ENCODE assay signal across 8 cellular contexts in the genomic region with DNA sequence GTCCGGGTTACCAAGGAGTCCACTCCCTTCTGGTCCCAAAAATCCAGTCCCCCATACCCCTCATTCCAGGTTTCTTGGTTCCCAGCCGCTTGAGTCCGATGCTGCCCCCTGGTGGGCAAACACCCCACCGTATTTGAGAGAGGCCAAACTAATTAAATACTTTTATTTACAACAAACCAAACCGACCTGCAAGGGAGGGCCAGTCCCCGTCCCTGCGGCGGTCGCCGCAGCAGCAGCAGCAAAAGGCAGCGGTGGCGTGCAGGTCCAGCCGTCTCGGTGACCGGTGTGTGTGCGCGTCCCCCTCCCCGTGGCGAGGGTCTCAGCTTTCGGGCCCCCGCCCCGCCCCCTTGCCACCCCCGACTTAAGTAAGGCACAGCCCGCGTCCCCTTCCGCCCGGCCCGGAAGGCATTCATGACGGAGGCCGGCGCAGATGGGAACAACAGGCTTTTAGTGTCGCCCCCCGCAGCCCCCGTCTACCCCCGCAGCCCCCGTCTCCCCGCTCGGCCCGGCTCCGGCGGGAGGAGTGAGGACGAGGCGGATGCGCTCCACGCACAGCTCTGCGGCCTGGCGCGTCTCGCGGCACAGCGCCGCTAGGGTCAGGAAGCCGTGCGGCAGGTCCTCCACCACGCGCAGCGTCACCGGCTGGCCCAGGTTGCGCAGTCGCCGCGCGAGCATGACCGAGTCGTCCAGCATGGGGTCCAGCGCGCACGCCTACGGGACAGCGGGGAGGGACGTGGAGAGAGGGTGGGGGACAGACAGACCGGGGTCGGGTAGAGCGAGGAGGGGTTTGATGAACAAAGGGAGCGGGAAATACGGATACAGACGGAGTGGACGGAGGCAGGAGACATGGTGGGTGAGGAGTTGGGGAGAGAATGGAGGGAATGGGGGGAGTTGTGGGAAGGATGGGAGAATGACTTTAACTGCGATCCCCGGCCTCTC. TPM values are rescaled to one million over a fixed set of nuclear protein-coding genes. Genes with fewer than 3 reads are reported as not detected.
DNase-seq lines count a peak whose midpoint lies in the region; ATAC-seq and TF ChIP-seq lines count a peak whose summit lies in the region.

No MANE protein-coding gene starts in this region.

- in situ Hi-C loops in T47D (cut with HindIII; ENCODE audit: low pct_unique_long_range_greater_than_20kb, low sequenced_read_pairs), result no loop called here

- no peaks in the 10 kb centered on the region for H3K9me3 ChIP-seq in skeletal muscle tissue (ENCODE audit: control insufficient read depth in 3 of 3, low read length in 3 of 3)

- H3K27ac ChIP-seq in VCaP (peak overlapping the region; percentile 87), skeletal muscle tissue (ENCODE audit: low read depth, low read length) (no peak overlapping the region)

- no peak for ATAC-seq in HG03460 (IDR thresholded peaks at IDR 0.05; ENCODE audit: unreplicated experiment)
- no peak for ATAC-seq in HG02970 (IDR thresholded peaks at IDR 0.05; ENCODE audit: low FRiP score, unreplicated experiment)

- no peaks in the 10 kb centered on the region for H3K27me3 ChIP-seq in skeletal muscle tissue (ENCODE audit: control insufficient read depth in 3 of 3, insufficient read depth in 3 of 3, low read length in 3 of 3)

- peaks cover 24 to 29% (median 26%) of the 10 kb centered on the region in 3 donors for H3K4me1 ChIP-seq in skeletal muscle tissue (ENCODE audit: control insufficient read depth in 3 of 3, insufficient read depth in 3 of 3, low read length in 3 of 3)

- peaks cover 0 to 5% (median 0%) of the 10 kb centered on the region in 3 donors for H3K36me3 ChIP-seq in skeletal muscle tissue (ENCODE audit: control insufficient read depth in 3 of 3, insufficient read depth in 3 of 3, low read length in 3 of 3)

- peak; percentile 75 for TF ChIP-seq CTCF in GM12875 (IDR thresholded peaks at IDR 0.05; ENCODE audit: borderline replicate concordance, insufficient read depth, low read depth, low read length)
- TF ChIP-seq CTCF in VCaP (conservative IDR thresholded peaks at IDR 0.05), result peak; percentile 93

- H3K4me3 ChIP-seq in GM12875 (ENCODE audit: low read depth, low read length) (peak overlapping the region; percentile 50), skeletal muscle tissue (ENCODE audit: low read length in 3 of 3) (peak overlapping the region; percentile 67 to 77 (median 75))

- DNase-seq in NCI-H1694 (lab: John Stamatoyannopoulos, UW) (peak; percentile 72), T47D (ENCODE audit: low read depth in 1 of 2, low spot score in 1 of 2) (peak; percentile 73 to 76), iPS-NIHi7 (ENCODE audit: extremely low spot score) (peak; percentile 86)

- H3K9ac ChIP-seq in skeletal muscle tissue (ENCODE audit: low read depth in 1 of 3, low read length in 3 of 3), result peak overlapping the region; percentile 45 to 80 (median 47)

RNA-seq across cellular contexts. Expression of gene CNFN, which starts 11.5 kb away (rescaled TPM):
- total RNA-seq in skeletal muscle tissue, result not detected

RNA-seq across cellular contexts. Expression of gene LIPE, which starts 25.6 kb away (rescaled TPM):
- total RNA-seq in skeletal muscle tissue, result 8.9 TPM

RNA-seq across cellular contexts. Expression of gene CXCL17, which starts 41.1 kb away (rescaled TPM):
- total RNA-seq in skeletal muscle tissue, result not detected
